Comparison of ENCODE assay signal across 10 cellular contexts in genomic region chr4:101355246-101355645, GRCh38.
DNase-seq lines count a peak whose midpoint lies in the region; ATAC-seq lines count a peak whose summit lies in the region.
"Had no signal": no experiment of that assay in that cellular context is flagged by ENCODE, and none has a peak within 500 bp of the region (broad histone marks: within the 10 kb centered on the region; RNA-seq: fewer than 3 reads in every experiment).

No MANE protein-coding gene starts in this region.

- no peaks in the 10 kb centered on the region for H3K9me3 Mint-ChIP-seq in memory B cell

- no peaks in the 10 kb centered on the region for H3K27me3 Mint-ChIP-seq in memory B cell

- ATAC-seq in GM18873 (IDR thresholded peaks at IDR 0.05; ENCODE audit: low FRiP score, unreplicated experiment) (peak; percentile 95), GM21825 (IDR thresholded peaks at IDR 0.05; ENCODE audit: unreplicated experiment) (peak; percentile 98), HG03432 (IDR thresholded peaks at IDR 0.05; ENCODE audit: unreplicated experiment) (peak; percentile 99), memory B cell (ENCODE audit: low read depth) (peak; percentile 98)

- H3K4me1 Mint-ChIP-seq in memory B cell = peaks cover 26% of the 10 kb centered on the region

- H3K27ac Mint-ChIP-seq in memory B cell = peak overlapping the region; percentile 5

- no peak overlapping the region for H3K4me3 Mint-ChIP-seq in memory B cell

- no peak for DNase-seq in memory B cell (ENCODE audit: low spot score in 2 of 2)
- no peak for DNase-seq in DMS 273 treated with DMSO at 0.1 percent for 48 hours (lab: John Stamatoyannopoulos, UW)
- DNase-seq in COR-L47 (lab: John Stamatoyannopoulos, UW) = no peak
- DNase-seq in NCI-H146 treated with DMSO at 0.1 percent for 48 hours (lab: John Stamatoyannopoulos, UW; ENCODE audit: unreplicated experiment) = no peak
- no peak for DNase-seq in medulla oblongata (ENCODE audit: extremely low spot score)
- DNase-seq: NCI-H524, posterior cingulate gyrus had no signal

- no peaks in the 10 kb centered on the region for H3K36me3 Mint-ChIP-seq in memory B cell
